In genomic region chr10:73099141-73099540, GRCh38 we compare ENCODE assay signal across 20 cellular contexts.
"Had no signal": no experiment of that assay in that cellular context is flagged by ENCODE, and none has a peak within 500 bp of the region (broad histone marks: within the 10 kb centered on the region; RNA-seq: fewer than 3 reads in every experiment).

No MANE protein-coding gene starts in this region.

- H3K4me3 ChIP-seq: adrenal gland, dorsolateral prefrontal cortex, lung, skin epidermis, tibial nerve had no signal

- H3K36me3 ChIP-seq: adrenal gland had no signal

- H3K4me3 Mint-ChIP-seq: activated CD4-positive, alpha-beta T cell treated with anti-CD3 and anti-CD28 coated beads, Interleukin-2, amount 10 ng/mL, durations not matched to agents 7 days and 5 days; activated CD8-positive, alpha-beta T cell treated with anti-CD3 and anti-CD28 coated beads, Interleukin-2, amount 10 ng/mL, durations not matched to agents 7 days and 5 days; activated T-cell treated with anti-CD3 and anti-CD28 coated beads, Interleukin-2, amount 50 U/mL, for 4 hours; endodermal cell; stimulated activated naive CD8-positive, alpha-beta T cell treated with anti-CD3 and anti-CD28 coated beads, Interleukin-15, Interleukin-2, amounts not matched to agents 100 ng/mL and 50 ng/mL, for 24 hours had no signal

- H3K27ac ChIP-seq: adrenal gland, tibial nerve had no signal

- H3K9me3 Mint-ChIP-seq: activated CD4-positive, alpha-beta T cell treated with anti-CD3 and anti-CD28 coated beads, Interleukin-2, amount 10 ng/mL, durations not matched to agents 7 days and 5 days; activated T-cell treated with anti-CD3 and anti-CD28 coated beads, Interleukin-2, amount 50 U/mL, for 4 hours; endodermal cell; stimulated activated naive CD8-positive, alpha-beta T cell treated with anti-CD3 and anti-CD28 coated beads, Interleukin-15, Interleukin-2, amounts not matched to agents 100 ng/mL and 50 ng/mL, for 24 hours had no signal

- H3K27me3 ChIP-seq: adrenal gland, dorsolateral prefrontal cortex, tibial nerve had no signal

- DNase-seq: activated CD4-positive, alpha-beta T cell treated with anti-CD3 and anti-CD28 coated beads, Interleukin-2, amount 10 ng/mL, durations not matched to agents 7 days and 5 days; activated CD4-positive, CD25-positive, alpha-beta regulatory T cell; activated CD8-positive, alpha-beta T cell treated with anti-CD3 and anti-CD28 coated beads, Interleukin-2, amount 10 ng/mL, durations not matched to agents 7 days and 5 days; activated naive CD4-positive, alpha-beta T cell treated with anti-CD3 and anti-CD28 coated beads, Interleukin-2, amount 50 U/mL, for 16 hours; activated T-cell treated with anti-CD3 and anti-CD28 coated beads, Interleukin-2, amount 50 U/mL, for 4 hours; adrenal gland; dorsolateral prefrontal cortex; endodermal cell; erythroblast; hippocampal formation; islet precursor cell; occipital lobe; stimulated activated CD4-positive, alpha-beta T cell treated with anti-CD3 and anti-CD28 coated beads, Interleukin-2, amount 100 ng/mL, for 48 hours; T-helper 1 cell; T-helper 9 cell had no signal

- H3K27ac Mint-ChIP-seq: activated CD4-positive, alpha-beta T cell treated with anti-CD3 and anti-CD28 coated beads, Interleukin-2, amount 10 ng/mL, durations not matched to agents 7 days and 5 days; activated CD8-positive, alpha-beta T cell treated with anti-CD3 and anti-CD28 coated beads, Interleukin-2, amount 10 ng/mL, durations not matched to agents 7 days and 5 days; endodermal cell; stimulated activated naive CD8-positive, alpha-beta T cell treated with anti-CD3 and anti-CD28 coated beads, Interleukin-15, Interleukin-2, amounts not matched to agents 100 ng/mL and 50 ng/mL, for 24 hours had no signal

- H3K9me3 ChIP-seq: adrenal gland, tibial nerve had no signal

- H3K27me3 Mint-ChIP-seq: activated CD4-positive, alpha-beta T cell treated with anti-CD3 and anti-CD28 coated beads, Interleukin-2, amount 10 ng/mL, durations not matched to agents 7 days and 5 days; stimulated activated naive CD8-positive, alpha-beta T cell treated with anti-CD3 and anti-CD28 coated beads, Interleukin-15, Interleukin-2, amounts not matched to agents 100 ng/mL and 50 ng/mL, for 24 hours had no signal

- ATAC-seq: activated CD8-positive, alpha-beta T cell treated with anti-CD3 and anti-CD28 coated beads, Interleukin-2, amount 10 ng/mL, durations not matched to agents 7 days and 5 days; activated T-cell treated with anti-CD3 and anti-CD28 coated beads, Interleukin-2, amount 50 U/mL, for 4 hours; SK-N-SH treated with all-trans-retinoic acid at 6 μM for 48 hours had no signal
